In the genomic region with DNA sequence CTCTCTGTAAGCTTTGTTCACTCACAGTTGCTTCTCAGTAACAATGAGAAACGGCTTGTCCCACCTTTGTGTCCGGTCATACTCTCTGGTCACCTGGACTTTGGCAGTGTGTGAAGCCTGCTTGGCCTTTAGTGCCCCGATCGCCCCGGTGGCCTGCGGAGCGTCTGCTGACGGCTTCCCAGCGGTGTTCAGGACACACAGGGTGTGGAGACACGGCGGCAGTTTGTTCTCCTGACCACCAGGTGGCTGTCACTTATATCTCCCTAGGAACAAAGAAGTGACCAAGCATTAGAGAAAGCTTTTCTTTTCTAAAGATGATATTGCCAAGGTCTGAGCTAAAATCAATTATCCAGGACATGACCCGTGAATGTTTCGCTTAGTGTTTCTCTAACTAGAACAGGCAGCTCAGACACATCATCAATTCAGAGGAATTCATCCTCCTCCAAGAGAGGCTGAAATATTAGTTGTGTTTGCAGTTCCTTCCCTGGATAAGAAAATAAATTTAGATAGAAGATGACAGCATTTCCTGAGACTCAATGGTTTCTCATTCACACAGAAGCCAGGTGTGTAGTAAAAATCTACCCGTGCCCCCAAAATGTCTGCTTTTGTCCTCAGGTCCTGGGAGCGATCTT, we compare ENCODE assay signal across 11 cellular contexts.
DNase-seq lines count a peak whose midpoint lies in the region; ATAC-seq and TF ChIP-seq lines count a peak whose summit lies in the region.
"Had no signal": no experiment of that assay in that cellular context is flagged by ENCODE, and none has a peak within 500 bp of the region (broad histone marks: within the 10 kb centered on the region; RNA-seq: fewer than 3 reads in every experiment).

No MANE protein-coding gene starts in this region.

- H3K9me2 ChIP-seq in SU-DHL-6 (replicated peaks; ENCODE audit: insufficient read depth, low read length) = no peaks in the 10 kb centered on the region

- peaks cover 3% of the 10 kb centered on the region for H3K36me3 Mint-ChIP-seq in type B pancreatic cell
- no peaks in the 10 kb centered on the region for H3K36me3 Mint-ChIP-seq in activated CD4-positive, alpha-beta memory T cell treated with anti-CD3 and anti-CD28 coated beads for 36 hours

- DNase-seq in heart right ventricle (no peak), left ventricle myocardium superior (no peak), glomerular visceral epithelial cell (ENCODE audit: extremely low spot score) (peak; percentile 43), type B pancreatic cell (ENCODE audit: extremely low spot score, unreplicated experiment) (no peak)
- DNase-seq in activated CD4-positive, alpha-beta memory T cell treated with anti-CD3 and anti-CD28 coated beads for 36 hours = no peak
- DNase-seq: Caco-2, hypothalamus had no signal

- peak overlapping the region; percentile 58 for H3K4me3 Mint-ChIP-seq in type B pancreatic cell
- H3K4me3 Mint-ChIP-seq in activated CD4-positive, alpha-beta memory T cell treated with anti-CD3 and anti-CD28 coated beads for 36 hours = no peak overlapping the region

- no peak overlapping the region for H2AFZ ChIP-seq in SU-DHL-6 (ENCODE audit: low read depth, low read length, severe bottlenecking)

- H3K9me3 Mint-ChIP-seq in type B pancreatic cell = peaks cover 4% of the 10 kb centered on the region
- peaks cover 5% of the 10 kb centered on the region for H3K9me3 Mint-ChIP-seq in activated CD4-positive, alpha-beta memory T cell treated with anti-CD3 and anti-CD28 coated beads for 36 hours

- no peaks in the 10 kb centered on the region for H3K4me1 ChIP-seq in heart right ventricle
- H3K4me1 ChIP-seq: Caco-2, right lobe of liver had no signal

- TF ChIP-seq CTCF in heart right ventricle (IDR thresholded peaks at IDR 0.05) (peak in 5 of 9 donors; percentile 22 to 65 (median 49)), SU-DHL-6 (IDR thresholded peaks at IDR 0.05; ENCODE audit: insufficient read depth, low read length, poor library complexity, severe bottlenecking) (peak; percentile 45), type B pancreatic cell (conservative IDR thresholded peaks at IDR 0.05) (peak; percentile 79)

- intact Hi-C loops in heart right ventricle (cut with DNase I) = no loop called here
- intact Hi-C loops in left ventricle myocardium superior (cut with micrococcal nuclease) = no loop called here
- intact Hi-C loops in activated CD4-positive, alpha-beta memory T cell treated with anti-CD3 and anti-CD28 coated beads for 36 hours (cut with micrococcal nuclease) = no loop called here

- no peak overlapping the region for H3K27ac Mint-ChIP-seq in type B pancreatic cell
- H3K27ac Mint-ChIP-seq in activated CD4-positive, alpha-beta memory T cell treated with anti-CD3 and anti-CD28 coated beads for 36 hours = no peak overlapping the region

- peak in 3 of 8 donors; percentile 43 to 57 (median 48) for ATAC-seq in heart right ventricle
- no peak for ATAC-seq in left ventricle myocardium superior
- no peak for ATAC-seq in HG02840 (IDR thresholded peaks at IDR 0.05; ENCODE audit: low FRiP score, unreplicated experiment)
- ATAC-seq in GM19463 (IDR thresholded peaks at IDR 0.05; ENCODE audit: unreplicated experiment) = no peak

- H3K27me3 ChIP-seq in heart right ventricle = peaks cover 0 to 5% (median 0%) of the 10 kb centered on the region in 7 donors
- H3K27me3 ChIP-seq in SU-DHL-6 (ENCODE audit: low read length) = no peaks in the 10 kb centered on the region
- H3K27me3 ChIP-seq: right lobe of liver had no signal

- no peak overlapping the region for H3K4me2 ChIP-seq in SU-DHL-6 (ENCODE audit: low read depth, low read length, poor library complexity, severe bottlenecking)

- peaks cover 0 to 8% (median 0%) of the 10 kb centered on the region in 11 donors for H3K9me3 ChIP-seq in heart right ventricle
- H3K9me3 ChIP-seq in SU-DHL-6 (ENCODE audit: insufficient read depth, low read length) = no peaks in the 10 kb centered on the region
- H3K9me3 ChIP-seq: Caco-2, right lobe of liver had no signal

- POLR2A ChIA-PET in activated CD4-positive, alpha-beta memory T cell treated with anti-CD3 and anti-CD28 coated beads for 36 hours (lab: Charles Lee) = no interaction called here

- peaks cover 4% of the 10 kb centered on the region for H3K27me3 Mint-ChIP-seq in type B pancreatic cell
- peaks cover 2% of the 10 kb centered on the region for H3K27me3 Mint-ChIP-seq in activated CD4-positive, alpha-beta memory T cell treated with anti-CD3 and anti-CD28 coated beads for 36 hours

- 36 to 49% methylated on average over 15 of the region's 15 CpGs for WGBS in heart right ventricle, 2 donors

- H3K79me2 ChIP-seq in SU-DHL-6 (ENCODE audit: insufficient read depth, low read length) = no peaks in the 10 kb centered on the region

- no peak overlapping the region for H3K9ac ChIP-seq in SU-DHL-6 (ENCODE audit: low read length)

- no peak overlapping the region for H3K4me3 ChIP-seq in heart right ventricle
- H3K4me3 ChIP-seq in SU-DHL-6 (ENCODE audit: insufficient read depth, low read length, poor library complexity, severe bottlenecking) = no peak overlapping the region
- H3K4me3 ChIP-seq: right lobe of liver had no signal

- H4K20me1 ChIP-seq in SU-DHL-6 (ENCODE audit: low read depth, low read length) = no peaks in the 10 kb centered on the region

- no peaks in the 10 kb centered on the region for H3K36me3 ChIP-seq in heart right ventricle
- H3K36me3 ChIP-seq in SU-DHL-6 (ENCODE audit: low read length) = no peaks in the 10 kb centered on the region
- H3K36me3 ChIP-seq: right lobe of liver had no signal

- CTCF ChIA-PET in activated CD4-positive, alpha-beta memory T cell treated with anti-CD3 and anti-CD28 coated beads for 36 hours (lab: Charles Lee) = no interaction called here

- H3K27ac ChIP-seq in heart right ventricle = no peak overlapping the region
- H3K27ac ChIP-seq in SU-DHL-6 (ENCODE audit: low read depth, low read length) = no peak overlapping the region
- H3K27ac ChIP-seq: right lobe of liver had no signal

- peaks cover 7% of the 10 kb centered on the region for H3K4me1 Mint-ChIP-seq in type B pancreatic cell (ENCODE audit: unreplicated experiment)
- no peaks in the 10 kb centered on the region for H3K4me1 Mint-ChIP-seq in activated CD4-positive, alpha-beta memory T cell treated with anti-CD3 and anti-CD28 coated beads for 36 hours (ENCODE audit: low read depth)

- no peaks in the 10 kb centered on the region for H3F3A ChIP-seq in SU-DHL-6 (ENCODE audit: insufficient read depth)
